In the genomic region with DNA sequence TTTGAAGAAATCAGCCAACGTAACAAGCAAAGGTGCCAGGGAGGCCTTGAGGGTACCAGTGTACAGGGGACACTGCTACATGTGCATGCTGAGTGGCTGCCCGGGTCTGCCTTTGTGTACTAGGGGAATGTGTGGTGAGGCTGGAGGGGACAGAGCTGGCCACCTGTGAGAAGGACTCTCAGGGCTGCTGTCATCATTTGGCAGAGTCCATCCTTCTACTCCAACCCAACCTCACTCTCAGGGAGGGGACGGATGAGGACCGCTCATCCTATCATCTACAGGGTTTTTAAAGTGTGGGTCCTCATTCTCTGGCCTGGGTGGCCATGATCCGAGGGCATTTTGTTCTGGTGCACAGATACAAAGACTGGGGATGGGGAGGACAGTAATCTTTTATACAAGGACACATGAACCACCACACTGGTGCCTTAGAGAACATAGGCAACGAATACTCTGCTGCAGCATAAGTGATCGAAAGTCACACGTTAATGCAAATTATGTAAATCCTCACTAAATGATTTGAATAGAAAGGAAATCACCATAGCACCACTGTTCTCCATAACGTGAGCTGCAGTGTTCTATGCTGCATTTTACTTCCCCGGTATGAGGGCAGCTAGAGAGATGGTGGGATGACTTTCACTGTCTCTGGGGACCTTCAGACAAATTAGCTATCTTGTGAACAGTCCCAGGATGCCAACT, we compare ENCODE assay signal across 8 cellular contexts.
DNase-seq lines count a peak whose midpoint lies in the region; ATAC-seq and TF ChIP-seq lines count a peak whose summit lies in the region.

No MANE protein-coding gene starts in this region.

- H3K9me3 Mint-ChIP-seq in effector memory CD8-positive, alpha-beta T cell: no peaks in the 10 kb centered on the region

- H3K9me3 ChIP-seq in ascending aorta: no peaks in the 10 kb centered on the region

- ATAC-seq in GM19468 (IDR thresholded peaks at IDR 0.05; ENCODE audit: extremely low read depth, unreplicated experiment) (peak; percentile 48), HG03280 (IDR thresholded peaks at IDR 0.05; ENCODE audit: unreplicated experiment) (peak; percentile 51)
- no peak for ATAC-seq in effector memory CD8-positive, alpha-beta T cell (replicated peaks)

- peaks cover 9% of the 10 kb centered on the region for H3K36me3 Mint-ChIP-seq in effector memory CD8-positive, alpha-beta T cell (ENCODE audit: insufficient read depth)

- peak overlapping the region; percentile 94 to 100 for H3K27ac Mint-ChIP-seq in effector memory CD8-positive, alpha-beta T cell

- H3K4me3 Mint-ChIP-seq in effector memory CD8-positive, alpha-beta T cell: peak overlapping the region; percentile 79 to 91

- H3K27ac ChIP-seq in ascending aorta: no peak overlapping the region

- TF ChIP-seq CTCF in GM13976 (IDR thresholded peaks at IDR 0.05; ENCODE audit: borderline replicate concordance, control extremely low read depth, extremely low read depth, insufficient read depth, missing control alignments): no peak
- TF ChIP-seq CTCF in ascending aorta (IDR thresholded peaks at IDR 0.05): no peak

- DNase-seq in GM13976 (ENCODE audit: low spot score) (peak; percentile 49), ascending aorta (ENCODE audit: low spot score in 2 of 2) (no peak), SHP77 (lab: John Stamatoyannopoulos, UW) (no peak), activated gamma-delta T cell (lab: John Stamatoyannopoulos, UW) (no peak), cerebellum (ENCODE audit: low spot score) (no peak)
- DNase-seq in effector memory CD8-positive, alpha-beta T cell: peak in 1 of 3 experiments; percentile 10

- peaks cover 38 to 52% of the 10 kb centered on the region in 2 donors for H3K4me1 Mint-ChIP-seq in effector memory CD8-positive, alpha-beta T cell (ENCODE audit: low read depth in 2 of 2)

- H3K4me1 ChIP-seq in ascending aorta: peaks cover 4 to 12% of the 10 kb centered on the region in 2 donors

- no peaks in the 10 kb centered on the region for H3K27me3 Mint-ChIP-seq in effector memory CD8-positive, alpha-beta T cell

- no peaks in the 10 kb centered on the region for H3K36me3 ChIP-seq in ascending aorta

- in situ Hi-C loops in GM13976 (cut with MboI; ENCODE audit: low sequenced_read_pairs, unreplicated experiment): loop anchor here (5.0 kb wide), 1 partner anchor 53 kb away; no protein-coding TSS in a partner anchor

- H3K4me3 ChIP-seq in ascending aorta: no peak overlapping the region

- intact Hi-C loops in ascending aorta (cut with DNase I): no loop called here

- H3K27me3 ChIP-seq in ascending aorta: no peaks in the 10 kb centered on the region
